ENCODE assay signal across 1 cellular context in the genomic region with DNA sequence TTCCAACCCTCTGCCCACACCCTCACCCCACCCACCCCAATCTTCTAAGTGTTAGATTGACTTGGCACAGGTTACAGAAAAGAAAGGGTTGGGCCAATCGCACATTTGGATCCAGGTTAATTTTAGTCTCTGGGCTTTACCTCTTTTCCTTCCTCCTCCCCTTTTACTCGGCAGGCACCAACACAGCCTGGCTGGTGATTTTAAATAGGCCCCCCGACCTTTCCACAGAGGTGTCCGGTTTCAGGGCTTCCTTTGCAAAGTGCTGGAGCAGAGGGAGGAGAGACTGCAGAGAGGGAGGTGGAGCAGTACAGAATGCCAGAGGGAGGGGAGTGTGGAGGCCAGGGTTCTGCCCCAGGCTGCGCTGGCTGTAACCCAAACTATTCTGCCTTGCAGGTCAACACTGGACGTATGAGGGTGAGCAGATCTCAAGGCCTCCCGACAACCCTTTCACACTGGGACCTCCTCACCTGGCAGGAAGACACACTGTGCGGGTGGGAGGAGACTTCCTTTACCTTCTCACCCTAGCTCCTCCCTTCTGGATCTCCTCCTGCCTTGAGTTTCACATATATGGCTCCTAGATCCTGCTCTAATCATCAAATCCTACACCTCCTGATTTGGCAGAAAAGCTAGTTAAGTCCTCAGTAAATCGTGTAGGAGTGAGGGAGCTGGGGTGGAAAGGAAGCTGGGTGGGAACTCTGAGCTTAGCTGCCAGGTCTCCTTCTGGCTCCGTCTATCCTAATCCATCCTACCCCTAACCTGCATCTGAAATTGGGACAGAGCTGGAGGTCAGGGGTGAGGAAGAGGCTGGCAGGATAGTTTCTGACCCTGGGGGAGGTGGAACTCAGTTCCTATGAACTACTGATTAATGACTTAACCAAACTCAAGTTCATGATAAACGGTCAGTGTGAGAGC.
TF ChIP-seq lines count a peak whose summit lies in the region.

No MANE protein-coding gene starts in this region.

TF ChIP-seq in HEK293, 187 proteins besides CTCF, POLR2A, EP300 and RAD21 (continued from another document):
- peak; percentile 79 for TF ChIP-seq GLIS2 (tag by site-specific recombination; IDR thresholded peaks at IDR 0.05)
- peak; percentile 67 for TF ChIP-seq SP3 (tag by site-specific recombination; IDR thresholded peaks at IDR 0.05)
- TF ChIP-seq ZNF366 (tag by site-specific recombination; conservative IDR thresholded peaks at IDR 0.05): peak; percentile 58
- TF ChIP-seq ZNF335 (tag by site-specific recombination; conservative IDR thresholded peaks at IDR 0.05): peak; percentile 92
- TF ChIP-seq, protein P1, sequence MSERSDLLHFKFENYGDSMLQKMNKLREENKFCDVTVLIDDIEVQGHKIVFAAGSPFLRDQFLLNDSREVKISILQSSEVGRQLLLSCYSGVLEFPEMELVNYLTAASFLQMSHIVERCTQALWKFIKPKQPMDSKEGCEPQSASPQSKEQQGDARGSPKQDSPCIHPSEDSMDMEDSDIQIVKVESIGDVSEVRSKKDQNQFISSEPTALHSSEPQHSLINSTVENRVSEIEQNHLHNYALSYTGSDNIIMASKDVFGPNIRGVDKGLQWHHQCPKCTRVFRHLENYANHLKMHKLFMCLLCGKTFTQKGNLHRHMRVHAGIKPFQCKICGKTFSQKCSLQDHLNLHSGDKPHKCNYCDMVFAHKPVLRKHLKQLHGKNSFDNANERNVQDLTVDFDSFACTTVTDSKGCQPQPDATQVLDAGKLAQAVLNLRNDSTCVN (tag by site-specific recombination; optimal IDR thresholded peaks at IDR 0.05): no peak
- TF ChIP-seq, protein P2, sequence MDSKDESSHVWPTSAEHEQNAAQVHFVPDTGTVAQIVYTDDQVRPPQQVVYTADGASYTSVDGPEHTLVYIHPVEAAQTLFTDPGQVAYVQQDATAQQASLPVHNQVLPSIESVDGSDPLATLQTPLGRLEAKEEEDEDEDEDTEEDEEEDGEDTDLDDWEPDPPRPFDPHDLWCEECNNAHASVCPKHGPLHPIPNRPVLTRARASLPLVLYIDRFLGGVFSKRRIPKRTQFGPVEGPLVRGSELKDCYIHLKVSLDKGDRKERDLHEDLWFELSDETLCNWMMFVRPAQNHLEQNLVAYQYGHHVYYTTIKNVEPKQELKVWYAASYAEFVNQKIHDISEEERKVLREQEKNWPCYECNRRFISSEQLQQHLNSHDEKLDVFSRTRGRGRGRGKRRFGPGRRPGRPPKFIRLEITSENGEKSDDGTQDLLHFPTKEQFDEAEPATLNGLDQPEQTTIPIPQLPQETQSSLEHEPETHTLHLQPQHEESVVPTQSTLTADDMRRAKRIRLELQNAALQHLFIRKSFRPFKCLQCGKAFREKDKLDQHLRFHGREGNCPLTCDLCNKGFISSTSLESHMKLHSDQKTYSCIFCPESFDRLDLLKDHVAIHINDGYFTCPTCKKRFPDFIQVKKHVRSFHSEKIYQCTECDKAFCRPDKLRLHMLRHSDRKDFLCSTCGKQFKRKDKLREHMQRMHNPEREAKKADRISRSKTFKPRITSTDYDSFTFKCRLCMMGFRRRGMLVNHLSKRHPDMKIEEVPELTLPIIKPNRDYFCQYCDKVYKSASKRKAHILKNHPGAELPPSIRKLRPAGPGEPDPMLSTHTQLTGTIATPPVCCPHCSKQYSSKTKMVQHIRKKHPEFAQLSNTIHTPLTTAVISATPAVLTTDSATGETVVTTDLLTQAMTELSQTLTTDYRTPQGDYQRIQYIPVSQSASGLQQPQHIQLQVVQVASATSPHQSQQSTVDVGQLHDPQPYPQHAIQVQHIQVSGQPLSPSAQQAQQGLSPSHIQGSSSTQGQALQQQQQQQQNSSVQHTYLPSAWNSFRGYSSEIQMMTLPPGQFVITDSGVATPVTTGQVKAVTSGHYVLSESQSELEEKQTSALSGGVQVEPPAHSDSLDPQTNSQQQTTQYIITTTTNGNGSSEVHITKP (tag by site-specific recombination; IDR thresholded peaks at IDR 0.05): peak; percentile 96
- TF ChIP-seq KLF1 (tag by site-specific recombination; IDR thresholded peaks at IDR 0.05): peak; percentile 23; the same call in 1 of the 2 replicates
- no peak for TF ChIP-seq ZNF558 (tag by site-specific recombination; IDR thresholded peaks at IDR 0.05)
- TF ChIP-seq, protein P3, sequence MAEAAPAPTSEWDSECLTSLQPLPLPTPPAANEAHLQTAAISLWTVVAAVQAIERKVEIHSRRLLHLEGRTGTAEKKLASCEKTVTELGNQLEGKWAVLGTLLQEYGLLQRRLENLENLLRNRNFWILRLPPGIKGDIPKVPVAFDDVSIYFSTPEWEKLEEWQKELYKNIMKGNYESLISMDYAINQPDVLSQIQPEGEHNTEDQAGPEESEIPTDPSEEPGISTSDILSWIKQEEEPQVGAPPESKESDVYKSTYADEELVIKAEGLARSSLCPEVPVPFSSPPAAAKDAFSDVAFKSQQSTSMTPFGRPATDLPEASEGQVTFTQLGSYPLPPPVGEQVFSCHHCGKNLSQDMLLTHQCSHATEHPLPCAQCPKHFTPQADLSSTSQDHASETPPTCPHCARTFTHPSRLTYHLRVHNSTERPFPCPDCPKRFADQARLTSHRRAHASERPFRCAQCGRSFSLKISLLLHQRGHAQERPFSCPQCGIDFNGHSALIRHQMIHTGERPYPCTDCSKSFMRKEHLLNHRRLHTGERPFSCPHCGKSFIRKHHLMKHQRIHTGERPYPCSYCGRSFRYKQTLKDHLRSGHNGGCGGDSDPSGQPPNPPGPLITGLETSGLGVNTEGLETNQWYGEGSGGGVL (tag by site-specific recombination; IDR thresholded peaks at IDR 0.05): peak; percentile 95
- TF ChIP-seq ZNF600 (tag by site-specific recombination; IDR thresholded peaks at IDR 0.05): peak; percentile 84
- peak; percentile 52 for TF ChIP-seq SP2 (tag by site-specific recombination; IDR thresholded peaks at IDR 0.05)
- peak; percentile 38 for TF ChIP-seq SP7 (tag by site-specific recombination; IDR thresholded peaks at IDR 0.05)
- TF ChIP-seq MEIS1 (CRISPR knock-in tag; IDR thresholded peaks at IDR 0.05; ENCODE audit: borderline replicate concordance): no peak
- 0 out of 2 replicates have a peak, but pooled peaks have one; percentile 31 for TF ChIP-seq TRIM28 (IDR thresholded peaks at IDR 0.05; ENCODE audit: borderline replicate concordance, low read length)
- TF ChIP-seq ZFHX2 (tag by site-specific recombination; conservative IDR thresholded peaks at IDR 0.05): peak; percentile 43; the same call in 1 of the 2 replicates
- peak; percentile 50; the same call in 1 of the 2 replicates for TF ChIP-seq ZIC2 (tag by site-specific recombination; IDR thresholded peaks at IDR 0.05)
- peak; percentile 92 for TF ChIP-seq WT1 (tag by site-specific recombination; IDR thresholded peaks at IDR 0.05)
- peak; percentile 99 for TF ChIP-seq ZBTB17 (tag by site-specific recombination; IDR thresholded peaks at IDR 0.05)
- no peak for TF ChIP-seq ZNF785 (tag by site-specific recombination; IDR thresholded peaks at IDR 0.05)
- peak; percentile 70 for TF ChIP-seq IKZF3 (tag by site-specific recombination; IDR thresholded peaks at IDR 0.05)
- no peak for TF ChIP-seq ZNF121 (tag by site-specific recombination; IDR thresholded peaks at IDR 0.05)
- TF ChIP-seq ZNF341 (tag by site-specific recombination; IDR thresholded peaks at IDR 0.05; ENCODE audit: low read depth): peak; percentile 100
- TF ChIP-seq, protein P4, sequence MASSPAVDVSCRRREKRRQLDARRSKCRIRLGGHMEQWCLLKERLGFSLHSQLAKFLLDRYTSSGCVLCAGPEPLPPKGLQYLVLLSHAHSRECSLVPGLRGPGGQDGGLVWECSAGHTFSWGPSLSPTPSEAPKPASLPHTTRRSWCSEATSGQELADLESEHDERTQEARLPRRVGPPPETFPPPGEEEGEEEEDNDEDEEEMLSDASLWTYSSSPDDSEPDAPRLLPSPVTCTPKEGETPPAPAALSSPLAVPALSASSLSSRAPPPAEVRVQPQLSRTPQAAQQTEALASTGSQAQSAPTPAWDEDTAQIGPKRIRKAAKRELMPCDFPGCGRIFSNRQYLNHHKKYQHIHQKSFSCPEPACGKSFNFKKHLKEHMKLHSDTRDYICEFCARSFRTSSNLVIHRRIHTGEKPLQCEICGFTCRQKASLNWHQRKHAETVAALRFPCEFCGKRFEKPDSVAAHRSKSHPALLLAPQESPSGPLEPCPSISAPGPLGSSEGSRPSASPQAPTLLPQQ (tag by site-specific recombination; IDR thresholded peaks at IDR 0.05): peak; percentile 39; the same call in 1 of the 2 replicates
- 0 out of 2 replicates have a peak, but pooled peaks have one; percentile 10 for TF ChIP-seq PRDM1 (tag by site-specific recombination; IDR thresholded peaks at IDR 0.05)
- TF ChIP-seq, protein P5, sequence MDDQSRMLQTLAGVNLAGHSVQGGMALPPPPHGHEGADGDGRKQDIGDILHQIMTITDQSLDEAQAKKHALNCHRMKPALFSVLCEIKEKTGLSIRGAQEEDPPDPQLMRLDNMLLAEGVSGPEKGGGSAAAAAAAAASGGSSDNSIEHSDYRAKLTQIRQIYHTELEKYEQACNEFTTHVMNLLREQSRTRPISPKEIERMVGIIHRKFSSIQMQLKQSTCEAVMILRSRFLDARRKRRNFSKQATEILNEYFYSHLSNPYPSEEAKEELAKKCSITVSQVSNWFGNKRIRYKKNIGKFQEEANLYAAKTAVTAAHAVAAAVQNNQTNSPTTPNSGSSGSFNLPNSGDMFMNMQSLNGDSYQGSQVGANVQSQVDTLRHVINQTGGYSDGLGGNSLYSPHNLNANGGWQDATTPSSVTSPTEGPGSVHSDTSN (CRISPR knock-in tag; IDR thresholded peaks at IDR 0.05): 0 out of 2 replicates have a peak, but pooled peaks have one; percentile 52
